8 cellular contexts compared by ENCODE assay signal in genomic region chr1:25568090-25568833, GRCh38. TPM values are rescaled to one million over a fixed set of nuclear protein-coding genes. Genes with fewer than 3 reads are reported as not detected.
DNase-seq lines count a peak whose midpoint lies in the region; ATAC-seq, FAIRE-seq and TF ChIP-seq lines count a peak whose summit lies in the region.

No MANE protein-coding gene starts in this region.

- TF ChIP-seq CTCF in astrocyte (IDR thresholded peaks at IDR 0.05; ENCODE audit: insufficient read depth, low read depth, low read length) = no peak

- H3K27ac ChIP-seq in astrocyte (ENCODE audit: low read depth, low read length) = peak overlapping the region; percentile 90
- peak overlapping the region; percentile 62 for H3K27ac ChIP-seq in thymus (ENCODE audit: low read depth)

- peak overlapping the region; percentile 75 for H3K4me2 ChIP-seq in astrocyte (ENCODE audit: low read length)

- FAIRE-seq in astrocyte (lab: Jason Lieb, UNC) = no peak

- no peak for DNase-seq in activated naive CD4-positive, alpha-beta T cell treated with anti-CD3 and anti-CD28 coated beads, Interleukin-2, amount 50 U/mL, for 72 hours (ENCODE audit: low spot score in 2 of 2)
- DNase-seq in activated naive CD4-positive, alpha-beta T cell (lab: John Stamatoyannopoulos, UW) = no peak
- DNase-seq in astrocyte (ENCODE audit: low read depth) (peak; percentile 50), iPS-NIHi11 (ENCODE audit: low spot score) (peak; percentile 82), glomerular visceral epithelial cell (ENCODE audit: extremely low spot score) (no peak)

- H3K9ac ChIP-seq in astrocyte (ENCODE audit: low read length) = peak overlapping the region; percentile 79

- H2AFZ ChIP-seq in astrocyte (ENCODE audit: low read depth, low read length) = peak overlapping the region; percentile 27

- H3K27me3 ChIP-seq in astrocyte (ENCODE audit: insufficient read depth, low read length) (no peaks in the 10 kb centered on the region), thymus (ENCODE audit: control insufficient read depth, insufficient read depth) (no peaks in the 10 kb centered on the region)

- WGBS in thymus = 86% methylated on average over 21 of the region's 21 CpGs

- H3K36me3 ChIP-seq in astrocyte (ENCODE audit: insufficient read depth, low read length) (no peaks in the 10 kb centered on the region), thymus (ENCODE audit: control insufficient read depth, insufficient read depth) (no peaks in the 10 kb centered on the region)

- H3K4me1 ChIP-seq in astrocyte (ENCODE audit: insufficient read depth, low read length) (peaks cover 58% of the 10 kb centered on the region), thymus (ENCODE audit: control insufficient read depth, insufficient read depth, low read length) (peaks cover 21% of the 10 kb centered on the region)

- peak overlapping the region; percentile 64 to 75 for H3K27ac Mint-ChIP-seq in activated naive CD4-positive, alpha-beta T cell treated with anti-CD3 and anti-CD28 coated beads, Interleukin-2, amount 50 U/mL, for 72 hours
- peak overlapping the region; percentile 92 for H3K27ac Mint-ChIP-seq in astrocyte (ENCODE audit: unreplicated experiment)

- H3K4me3 Mint-ChIP-seq in astrocyte (ENCODE audit: unreplicated experiment) = peak overlapping the region; percentile 40

- no peaks in the 10 kb centered on the region for H3K79me2 ChIP-seq in astrocyte (ENCODE audit: insufficient read depth, low read length)

- H3K27me3 Mint-ChIP-seq in astrocyte (ENCODE audit: low read depth, unreplicated experiment) = peaks cover 11% of the 10 kb centered on the region

- H3K9me3 Mint-ChIP-seq in activated naive CD4-positive, alpha-beta T cell treated with anti-CD3 and anti-CD28 coated beads, Interleukin-2, amount 50 U/mL, for 72 hours = no peaks in the 10 kb centered on the region
- no peaks in the 10 kb centered on the region for H3K9me3 Mint-ChIP-seq in astrocyte (ENCODE audit: unreplicated experiment)

- H3K4me3 ChIP-seq in astrocyte (ENCODE audit: insufficient read depth, low read depth, low read length) (no peak overlapping the region), thymus (ENCODE audit: low read length) (no peak overlapping the region)

- peaks cover 43% of the 10 kb centered on the region for H3K4me1 Mint-ChIP-seq in astrocyte (ENCODE audit: low read depth, unreplicated experiment)

- no peaks in the 10 kb centered on the region for H4K20me1 ChIP-seq in astrocyte (ENCODE audit: insufficient read depth, low read length)

- no peak for ATAC-seq in activated naive CD4-positive, alpha-beta T cell treated with anti-CD3 and anti-CD28 coated beads, Interleukin-2, amount 50 U/mL, for 72 hours
- ATAC-seq in GM18867 (IDR thresholded peaks at IDR 0.05; ENCODE audit: unreplicated experiment) (no peak), GM18519 (IDR thresholded peaks at IDR 0.05; ENCODE audit: low FRiP score, unreplicated experiment) (no peak)

- no peaks in the 10 kb centered on the region for H3K9me3 ChIP-seq in astrocyte (ENCODE audit: insufficient read depth, low read depth, low read length)
- no peaks in the 10 kb centered on the region for H3K9me3 ChIP-seq in thymus (ENCODE audit: control insufficient read depth)

- H3K36me3 Mint-ChIP-seq in activated naive CD4-positive, alpha-beta T cell treated with anti-CD3 and anti-CD28 coated beads, Interleukin-2, amount 50 U/mL, for 72 hours = no peaks in the 10 kb centered on the region
- no peaks in the 10 kb centered on the region for H3K36me3 Mint-ChIP-seq in astrocyte (ENCODE audit: low read depth, unreplicated experiment)

RNA-seq across cellular contexts. Expression of gene LDLRAP1, which starts 24.9 kb away (rescaled TPM):
- total RNA-seq in activated naive CD4-positive, alpha-beta T cell treated with anti-CD3 and anti-CD28 coated beads, Interleukin-2, amount 50 U/mL, for 72 hours = 10 to 100 TPM; 17.2 to 29.2 TPM
- 7.9 and 8.0 TPM in 2 replicates for total RNA-seq in astrocyte
- polyA plus RNA-seq in thymus = 31.6 TPM

RNA-seq across cellular contexts. Expression of gene MAN1C1, which starts 48.3 kb away (rescaled TPM):
- 10 to 100 TPM in 1 of 2 donors, 1 to 10 TPM in 1; 8.8 to 15.3 TPM for total RNA-seq in activated naive CD4-positive, alpha-beta T cell treated with anti-CD3 and anti-CD28 coated beads, Interleukin-2, amount 50 U/mL, for 72 hours
- 0.86 and 1.6 TPM in 2 replicates for total RNA-seq in astrocyte
- polyA plus RNA-seq in thymus = 18.4 TPM

Comparison
In these comparisons a context has a peak if more than half of its experiments do, and no peak if none do; other contexts are left out.
1. DNase-seq: peak in astrocyte (single experiment) and iPS-NIHi11 (single experiment); none in activated naive CD4-positive, alpha-beta T cell treated with anti-CD3 and anti-CD28 coated beads, Interleukin-2, amount 50 U/mL, for 72 hours (0 of 2), activated naive CD4-positive, alpha-beta T cell (0 of 4) and glomerular visceral epithelial cell (single experiment).